18 cellular contexts compared by ENCODE assay signal in genomic region chr20:32847964-32848363, GRCh38. TPM values are rescaled to one million over a fixed set of nuclear protein-coding genes. Genes with fewer than 3 reads are reported as not detected.
"Had no signal": no experiment of that assay in that cellular context is flagged by ENCODE, and none has a peak within 500 bp of the region (broad histone marks: within the 10 kb centered on the region; RNA-seq: fewer than 3 reads in every experiment).

No MANE protein-coding gene starts in this region.

- H3K9me3 Mint-ChIP-seq: activated B cell treated with CpG ODN at 0.5 μM for 24 hours; activated naive CD8-positive, alpha-beta T cell treated with anti-CD3 and anti-CD28 coated beads, Interleukin-2, amount 10 ng/mL, durations not matched to agents 7 days and 5 days; mesothelial cell of epicardium; neural crest cell had no signal

- DNase-seq: activated B cell treated with CpG ODN at 0.5 μM for 24 hours; activated CD4-positive, alpha-beta T cell treated with anti-CD3 and anti-CD28 coated beads for 48 hours; activated effector memory CD4-positive, alpha-beta T cell treated with Interleukin-2 at 50 U/mL for 16 hours; activated naive CD8-positive, alpha-beta T cell treated with anti-CD3 and anti-CD28 coated beads, Interleukin-2, amount 10 ng/mL, durations not matched to agents 7 days and 5 days; body of pancreas; caudate nucleus; glutamatergic neuron; hypothalamus; retina; stimulated activated naive CD4-positive, alpha-beta T cell treated with Interleukin-2 at 50 U/mL for 16 hours; SW 1271; thyroid gland had no signal

- H3K9me3 ChIP-seq: body of pancreas, thyroid gland had no signal

- H3K27ac Mint-ChIP-seq: activated B cell treated with CpG ODN at 0.5 μM for 24 hours; activated naive CD8-positive, alpha-beta T cell treated with anti-CD3 and anti-CD28 coated beads, Interleukin-2, amount 10 ng/mL, durations not matched to agents 7 days and 5 days had no signal

- H3K4me1 ChIP-seq: foreskin keratinocyte had no signal

- H3K27me3 Mint-ChIP-seq: activated B cell treated with CpG ODN at 0.5 μM for 24 hours; activated naive CD8-positive, alpha-beta T cell treated with anti-CD3 and anti-CD28 coated beads, Interleukin-2, amount 10 ng/mL, durations not matched to agents 7 days and 5 days had no signal

- H3K4me1 Mint-ChIP-seq: activated B cell treated with CpG ODN at 0.5 μM for 24 hours, neural crest cell had no signal

- ATAC-seq: body of pancreas, foreskin keratinocyte, left lobe of liver had no signal

- H3K27me3 ChIP-seq: body of pancreas, foreskin keratinocyte, thyroid gland had no signal

- H3K27ac ChIP-seq: body of pancreas, foreskin keratinocyte, thyroid gland had no signal

- H3K4me3 Mint-ChIP-seq: activated B cell treated with CpG ODN at 0.5 μM for 24 hours; activated naive CD8-positive, alpha-beta T cell treated with anti-CD3 and anti-CD28 coated beads, Interleukin-2, amount 10 ng/mL, durations not matched to agents 7 days and 5 days; mesothelial cell of epicardium; neural crest cell had no signal

RNA-seq across cellular contexts. Expression of gene EFCAB8, which starts 10.8 kb away (rescaled TPM):
- total RNA-seq: dermis microvascular lymphatic vessel endothelial cell, epithelial cell of proximal tubule, foreskin keratinocyte had no signal
